ENCODE assay signal across 1 cellular context in the genomic region with DNA sequence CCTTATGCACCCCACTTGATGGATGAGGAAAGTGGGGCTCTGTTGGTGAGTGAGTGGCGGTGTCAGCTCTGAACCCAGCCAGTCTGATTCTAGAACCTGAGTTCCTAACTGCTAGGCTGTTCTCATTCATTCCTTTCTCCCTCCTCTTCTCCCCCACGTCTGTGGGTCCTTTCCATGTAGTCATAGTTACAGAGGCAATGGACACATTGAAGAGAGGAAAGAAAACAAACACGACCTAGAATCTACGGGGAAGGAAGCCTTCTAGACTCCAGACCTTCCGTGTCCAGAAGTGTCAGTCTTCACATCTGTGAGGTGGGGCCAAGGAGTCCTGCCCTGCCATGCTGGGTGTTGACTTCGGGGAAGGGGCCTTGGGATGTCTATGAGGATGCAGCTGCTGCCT.
TF ChIP-seq lines count a peak whose summit lies in the region.

No MANE protein-coding gene starts in this region.

TF ChIP-seq in HepG2, 621 proteins besides CTCF, POLR2A, EP300 and RAD21:
- TF ChIP-seq ZNF629 (CRISPR knock-in tag; conservative IDR thresholded peaks at IDR 0.05) (0 out of 2 replicates have a peak, but pooled peaks have one; percentile 24), NCOA2 (CRISPR knock-in tag; IDR thresholded peaks at IDR 0.05) (no peak)
